ENCODE assay signal across 8 cellular contexts in genomic region chr1:65421341-65422174, GRCh38. TPM values are rescaled to one million over a fixed set of nuclear protein-coding genes. Genes with fewer than 3 reads are reported as not detected.
DNase-seq lines count a peak whose midpoint lies in the region; ATAC-seq and TF ChIP-seq lines count a peak whose summit lies in the region.

No MANE protein-coding gene starts in this region.

- H3K27me3 ChIP-seq in cardiac muscle cell: no peaks in the 10 kb centered on the region
- H3K27me3 ChIP-seq in adipocyte (replicated peaks; ENCODE audit: control insufficient read depth, insufficient read depth, low read length): no peaks in the 10 kb centered on the region
- H3K27me3 ChIP-seq in uterus: no peaks in the 10 kb centered on the region

- POLR2A ChIA-PET in HEK293T (lab: Yijun Ruan, JAX): no interaction called here

- ATAC-seq in Right ventricle myocardium superior (ENCODE audit: poor library complexity): no peak
- ATAC-seq in GM21360 (IDR thresholded peaks at IDR 0.05; ENCODE audit: unreplicated experiment): no peak

- H3K27ac ChIP-seq in cardiac muscle cell: peak overlapping the region; percentile 96
- H3K27ac ChIP-seq in uterus: peak overlapping the region; percentile 96 to 98

- TF ChIP-seq POLR2A in uterus (IDR thresholded peaks at IDR 0.05): no peak

- CTCF ChIA-PET in HEK293T (lab: Yijun Ruan, JAX): interaction anchor here (0.6 to 0.9 kb wide), 2 partner anchors 9 to 190 kb away, joined by 3 read pairs; no protein-coding TSS in a partner anchor

- peaks cover 5% of the 10 kb centered on the region for H3K36me3 ChIP-seq in cardiac muscle cell
- H3K36me3 ChIP-seq in adipocyte (ENCODE audit: control insufficient read depth, insufficient read depth, low read length, severe bottlenecking): peaks cover 16% of the 10 kb centered on the region
- H3K36me3 ChIP-seq in uterus: no peaks in the 10 kb centered on the region

- peak in 1 of 2 donors; percentile 71 for DNase-seq in cardiac muscle cell (ENCODE audit: low read depth in 1 of 2, low spot score in 1 of 2)
- no peak for DNase-seq in Right ventricle myocardium superior
- peak; percentile 64 for DNase-seq in adipocyte (ENCODE audit: low read depth)
- peak; percentile 30 for DNase-seq in kidney tubule cell (ENCODE audit: low spot score)
- DNase-seq in uterus: no peak
- no peak for DNase-seq in HEK293T (ENCODE audit: extremely low spot score)
- DNase-seq in NCI-H2227 treated with DMSO at 0.1 percent for 48 hours (lab: John Stamatoyannopoulos, UW): no peak

- H3K4me1 ChIP-seq in cardiac muscle cell (ENCODE audit: low read depth): peaks cover 19% of the 10 kb centered on the region
- H3K4me1 ChIP-seq in adipocyte (ENCODE audit: control insufficient read depth, insufficient read depth, low read length): peaks cover 49% of the 10 kb centered on the region
- peaks cover 0 to 9% of the 10 kb centered on the region in 2 donors for H3K4me1 ChIP-seq in uterus

- H3K9ac ChIP-seq in adipocyte (ENCODE audit: low read length): peak overlapping the region; percentile 99

- TF ChIP-seq CTCF in cardiac muscle cell (IDR thresholded peaks at IDR 0.05; ENCODE audit: low read depth, low read length) (no peak), uterus (IDR thresholded peaks at IDR 0.05) (no peak)

- H3K9me3 ChIP-seq in cardiac muscle cell (ENCODE audit: low read depth) (no peaks in the 10 kb centered on the region), adipocyte (ENCODE audit: control insufficient read depth, low read length) (no peaks in the 10 kb centered on the region), uterus (no peaks in the 10 kb centered on the region)

- H3K4me3 ChIP-seq in cardiac muscle cell (peak overlapping the region; percentile 85), adipocyte (ENCODE audit: low read length) (peak overlapping the region; percentile 96), uterus (peak overlapping the region; percentile 87 to 97)

- intact Hi-C loops in Right ventricle myocardium superior (cut with DNase I) (loop anchor here (10.0 kb wide), 1 partner anchor 357 kb away; no protein-coding TSS in a partner anchor), uterus (cut with DNase I; ENCODE audit: low total_unique reads) (no loop called here)

TF ChIP-seq in HEK293T, 16 proteins besides CTCF, POLR2A, EP300 and RAD21:
- no peak for TF ChIP-seq LEF1 (IDR thresholded peaks at IDR 0.05; ENCODE audit: borderline replicate concordance)
- TF ChIP-seq FOXK2 (IDR thresholded peaks at IDR 0.05): no peak
- no peak for TF ChIP-seq TARDBP (IDR thresholded peaks at IDR 0.05)
- no peak for TF ChIP-seq FOXM1 (IDR thresholded peaks at IDR 0.05; ENCODE audit: borderline replicate concordance)
- TF ChIP-seq BHLHE40 (IDR thresholded peaks at IDR 0.05; ENCODE audit: borderline replicate concordance): no peak
- TF ChIP-seq ARNT (IDR thresholded peaks at IDR 0.05): no peak
- no peak for TF ChIP-seq HDGF (IDR thresholded peaks at IDR 0.05; ENCODE audit: borderline replicate concordance)
- TF ChIP-seq L3MBTL2 (conservative IDR thresholded peaks at IDR 0.05): no peak
- TF ChIP-seq NFRKB (IDR thresholded peaks at IDR 0.05): no peak

RNA-seq across cellular contexts. Expression of gene LEPR, which starts 1.1 kb away (rescaled TPM):
- total RNA-seq in cardiac muscle cell (4.3 and 10.2 TPM in 2 replicates), Right ventricle myocardium superior (4.3 TPM), uterus (10 to 100 TPM; 55.0 to 87.0 (median 57.9) TPM)
- 5.5 and 13.6 TPM in 2 replicates for polyA plus RNA-seq in cardiac muscle cell

RNA-seq across cellular contexts. Expression of gene LEPROT, which starts 1.1 kb away (rescaled TPM):
- total RNA-seq in cardiac muscle cell (33.7 and 43.3 TPM in 2 replicates), Right ventricle myocardium superior (54.1 TPM), uterus (10 to 100 TPM; 18.4 to 91.9 (median 68.6) TPM)
- polyA plus RNA-seq in cardiac muscle cell: 57.7 and 70.6 TPM in 2 replicates

Comparison
In these comparisons a context has a peak if more than half of its experiments do, and no peak if none do; other contexts are left out.
1. DNase-seq: peak in adipocyte (single experiment) and kidney tubule cell (single experiment); none in Right ventricle myocardium superior (single experiment), uterus (0 of 2), HEK293T (single experiment) and NCI-H2227 treated with DMSO at 0.1 percent for 48 hours (single experiment).
2. Peak in every context shown above with its lines, with median percentiles within 50 percentile points of each other: H3K4me3 ChIP-seq.